ENCODE assay signal across 17 cellular contexts in the genomic region with DNA sequence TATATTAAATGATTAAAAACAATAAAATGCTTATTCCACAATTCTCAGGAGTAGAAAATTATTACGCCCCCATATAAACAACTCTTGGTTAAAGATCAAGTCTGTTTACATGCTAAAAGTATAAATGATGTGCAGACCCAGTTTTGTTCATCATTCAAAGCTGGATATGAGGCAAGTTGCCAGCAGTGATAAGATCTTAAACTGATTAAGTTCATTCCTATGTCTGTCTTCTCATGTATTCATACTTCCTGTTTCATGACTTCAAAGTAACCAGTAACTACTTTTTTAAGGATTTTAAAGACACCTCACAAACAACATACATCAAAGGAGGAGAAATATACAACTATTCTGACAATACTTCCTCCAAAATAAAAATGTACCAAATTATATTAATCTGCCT. TPM values are rescaled to one million over a fixed set of nuclear protein-coding genes. Genes with fewer than 3 reads are reported as not detected.
DNase-seq lines count a peak whose midpoint lies in the region; ATAC-seq and TF ChIP-seq lines count a peak whose summit lies in the region.
"Had no signal": no experiment of that assay in that cellular context is flagged by ENCODE, and none has a peak within 500 bp of the region (broad histone marks: within the 10 kb centered on the region; RNA-seq: fewer than 3 reads in every experiment).

No MANE protein-coding gene starts in this region.

- H3K27ac Mint-ChIP-seq in stimulated activated naive B cell treated with anti-CD40 and anti-IgM and Interleukin-4, amounts not matched to agents 10 μg/mL and 1 μg/mL and 100 μg/mL, for 72 hours, result no peak overlapping the region
- H3K27ac Mint-ChIP-seq in activated CD8-positive, alpha-beta memory T cell treated with anti-CD3 and anti-CD28 coated beads, Interleukin-2, amount 10 ng/mL, durations not matched to agents 7 days and 5 days, result no peak overlapping the region
- H3K27ac Mint-ChIP-seq: natural killer cell treated with Interleukin-12 subunit alpha and Interleukin-12 subunit beta and Interleukin-15 and Interleukin-18, amount 100 ng/mL, for 72 hours; stimulated activated naive CD8-positive, alpha-beta T cell treated with anti-CD3 and anti-CD28 coated beads, Interleukin-15, amount 100 ng/mL, for 72 hours had no signal

- no peak overlapping the region for H3K4me3 ChIP-seq in DND-41 (ENCODE audit: low read depth in 1 of 2, low read length in 2 of 2)
- H3K4me3 ChIP-seq in mesenchymal stem cell (ENCODE audit: insufficient read depth in 1 of 2, low read depth in 1 of 2, low read length in 2 of 2), result no peak overlapping the region
- H3K4me3 ChIP-seq: cardiac muscle cell, right lobe of liver had no signal

- H3K79me1 ChIP-seq in mesenchymal stem cell (replicated peaks; ENCODE audit: low read length, poor library complexity, severe bottlenecking), result peaks cover 5% of the 10 kb centered on the region

- no peaks in the 10 kb centered on the region for H4K20me1 ChIP-seq in DND-41 (ENCODE audit: insufficient read depth, low read length)

- H3K36me3 Mint-ChIP-seq in stimulated activated naive B cell treated with anti-CD40 and anti-IgM and Interleukin-4, amounts not matched to agents 10 μg/mL and 1 μg/mL and 100 μg/mL, for 72 hours, result no peaks in the 10 kb centered on the region
- no peaks in the 10 kb centered on the region for H3K36me3 Mint-ChIP-seq in activated CD8-positive, alpha-beta memory T cell treated with anti-CD3 and anti-CD28 coated beads, Interleukin-2, amount 10 ng/mL, durations not matched to agents 7 days and 5 days
- H3K36me3 Mint-ChIP-seq: natural killer cell treated with Interleukin-12 subunit alpha and Interleukin-12 subunit beta and Interleukin-15 and Interleukin-18, amount 100 ng/mL, for 72 hours had no signal

- H4K91ac ChIP-seq in mesenchymal stem cell (ENCODE audit: low read length), result no peak overlapping the region

- H3K36me3 ChIP-seq in DND-41 (ENCODE audit: insufficient read depth, low read length) (no peaks in the 10 kb centered on the region), KOPT-K1 (ENCODE audit: insufficient read depth, low read length) (no peaks in the 10 kb centered on the region), mesenchymal stem cell (ENCODE audit: control insufficient read depth in 1 of 2, insufficient read depth in 2 of 2, low read depth in 1 of 2, low read length in 2 of 2) (no peaks in the 10 kb centered on the region)
- H3K36me3 ChIP-seq: cardiac muscle cell, right lobe of liver had no signal

- H3K27ac ChIP-seq in DND-41 (ENCODE audit: low read length), result no peak overlapping the region; the same call in 1 of the 2 replicates
- H3K27ac ChIP-seq in KOPT-K1 (ENCODE audit: low read depth, low read length, poor library complexity, severe bottlenecking), result peak overlapping the region; percentile 61
- peak overlapping the region; percentile 25; the same call in 1 of the 2 replicates for H3K27ac ChIP-seq in VCaP
- no peak overlapping the region for H3K27ac ChIP-seq in mesenchymal stem cell (ENCODE audit: low read length, poor library complexity, severe bottlenecking)
- H3K27ac ChIP-seq in RWPE1, result no peak overlapping the region
- H3K27ac ChIP-seq: cardiac muscle cell, right lobe of liver had no signal

- H3K9ac ChIP-seq in DND-41 (ENCODE audit: low read depth, low read length) (no peak overlapping the region), mesenchymal stem cell (ENCODE audit: low read length) (no peak overlapping the region)

- no CpG with 5 or more reads among the region's 1 CpG for WGBS in mesenchymal stem cell

- H3K4me3 Mint-ChIP-seq in stimulated activated naive B cell treated with anti-CD40 and anti-IgM and Interleukin-4, amounts not matched to agents 10 μg/mL and 1 μg/mL and 100 μg/mL, for 72 hours, result no peak overlapping the region
- H3K4me3 Mint-ChIP-seq in activated CD8-positive, alpha-beta memory T cell treated with anti-CD3 and anti-CD28 coated beads, Interleukin-2, amount 10 ng/mL, durations not matched to agents 7 days and 5 days, result no peak overlapping the region
- H3K4me3 Mint-ChIP-seq: natural killer cell treated with Interleukin-12 subunit alpha and Interleukin-12 subunit beta and Interleukin-15 and Interleukin-18, amount 100 ng/mL, for 72 hours; stimulated activated naive CD8-positive, alpha-beta T cell treated with anti-CD3 and anti-CD28 coated beads, Interleukin-15, amount 100 ng/mL, for 72 hours had no signal

- POLR2A ChIA-PET in RWPE1 (lab: Yijun Ruan, JAX; ENCODE audit: low non-redundant PET), result no interaction called here

- no peaks in the 10 kb centered on the region for H3K79me2 ChIP-seq in DND-41 (ENCODE audit: insufficient read depth, low read length)

- no peak overlapping the region for H2AFZ ChIP-seq in DND-41 (ENCODE audit: low read depth, low read length)
- no peak overlapping the region for H2AFZ ChIP-seq in mesenchymal stem cell (ENCODE audit: low read depth, low read length)

- CTCF ChIA-PET in RWPE1 (lab: Yijun Ruan, JAX), result no interaction called here
- CTCF ChIA-PET in activated CD8-positive, alpha-beta memory T cell treated with anti-CD3 and anti-CD28 coated beads, Interleukin-2, amount 10 ng/mL, durations not matched to agents 7 days and 5 days (lab: Charles Lee), result no interaction called here

- ATAC-seq in DND-41 (ENCODE audit: insufficient read depth, low read depth), result peak; percentile 89
- ATAC-seq in stimulated activated naive B cell treated with anti-CD40 and anti-IgM and Interleukin-4, amounts not matched to agents 10 μg/mL and 1 μg/mL and 100 μg/mL, for 72 hours (replicated peaks), result no peak
- no peak for ATAC-seq in activated CD8-positive, alpha-beta memory T cell treated with anti-CD3 and anti-CD28 coated beads, Interleukin-2, amount 10 ng/mL, durations not matched to agents 7 days and 5 days
- ATAC-seq: left ventricle myocardium superior; natural killer cell treated with Interleukin-12 subunit alpha and Interleukin-12 subunit beta and Interleukin-15 and Interleukin-18, amount 100 ng/mL, for 72 hours; right lobe of liver; stimulated activated naive CD8-positive, alpha-beta T cell treated with anti-CD3 and anti-CD28 coated beads, Interleukin-15, amount 100 ng/mL, for 72 hours had no signal

- no peak overlapping the region for H2BK12ac ChIP-seq in mesenchymal stem cell (ENCODE audit: low read length in 2 of 2)

- H3K27me3 ChIP-seq in DND-41 (ENCODE audit: insufficient read depth, low read length, poor library complexity) (peaks cover 3% of the 10 kb centered on the region), mesenchymal stem cell (ENCODE audit: control insufficient read depth in 1 of 2, insufficient read depth in 1 of 2, low read length in 2 of 2) (no peaks in the 10 kb centered on the region)
- H3K27me3 ChIP-seq: cardiac muscle cell, right lobe of liver had no signal

- TF ChIP-seq CTCF in DND-41 (IDR thresholded peaks at IDR 0.05; ENCODE audit: borderline replicate concordance, extremely low read depth, low read length, poor library complexity, severe bottlenecking) (no peak), VCaP (conservative IDR thresholded peaks at IDR 0.05) (no peak), RWPE1 (conservative IDR thresholded peaks at IDR 0.05; ENCODE audit: low read depth) (no peak)

- no peak overlapping the region for H2BK15ac ChIP-seq in mesenchymal stem cell (ENCODE audit: low read depth, poor library complexity, severe bottlenecking)

- no peak overlapping the region for H2BK5ac ChIP-seq in mesenchymal stem cell (ENCODE audit: low read depth, low read length, poor library complexity, severe bottlenecking)

- H4K8ac ChIP-seq in mesenchymal stem cell (ENCODE audit: low read length), result no peak overlapping the region

- H3K27me3 Mint-ChIP-seq in stimulated activated naive B cell treated with anti-CD40 and anti-IgM and Interleukin-4, amounts not matched to agents 10 μg/mL and 1 μg/mL and 100 μg/mL, for 72 hours, result no peaks in the 10 kb centered on the region
- no peaks in the 10 kb centered on the region for H3K27me3 Mint-ChIP-seq in activated CD8-positive, alpha-beta memory T cell treated with anti-CD3 and anti-CD28 coated beads, Interleukin-2, amount 10 ng/mL, durations not matched to agents 7 days and 5 days
- H3K27me3 Mint-ChIP-seq: stimulated activated naive CD8-positive, alpha-beta T cell treated with anti-CD3 and anti-CD28 coated beads, Interleukin-15, amount 100 ng/mL, for 72 hours had no signal

- H2BK120ac ChIP-seq in mesenchymal stem cell (ENCODE audit: low read depth, low read length), result no peak overlapping the region

- peaks cover 13 to 14% of the 10 kb centered on the region in 2 donors for H3K4me1 Mint-ChIP-seq in stimulated activated naive B cell treated with anti-CD40 and anti-IgM and Interleukin-4, amounts not matched to agents 10 μg/mL and 1 μg/mL and 100 μg/mL, for 72 hours
- H3K4me1 Mint-ChIP-seq in activated CD8-positive, alpha-beta memory T cell treated with anti-CD3 and anti-CD28 coated beads, Interleukin-2, amount 10 ng/mL, durations not matched to agents 7 days and 5 days, result peaks cover 4% of the 10 kb centered on the region

- H3K4me2 ChIP-seq in DND-41 (ENCODE audit: insufficient read depth, low read length), result peak overlapping the region; percentile 41; the same call in 1 of the 2 replicates
- H3K4me2 ChIP-seq in mesenchymal stem cell (ENCODE audit: low read length, poor library complexity, severe bottlenecking), result no peak overlapping the region

- no peaks in the 10 kb centered on the region for H3K9me3 ChIP-seq in DND-41 (ENCODE audit: insufficient read depth, low read length, severe bottlenecking)
- H3K9me3 ChIP-seq in KOPT-K1 (ENCODE audit: insufficient read depth, low read length, poor library complexity, severe bottlenecking), result no peaks in the 10 kb centered on the region
- H3K9me3 ChIP-seq in mesenchymal stem cell (ENCODE audit: control insufficient read depth, low read length), result no peaks in the 10 kb centered on the region
- H3K9me3 ChIP-seq: right lobe of liver had no signal

- H3K18ac ChIP-seq in mesenchymal stem cell (ENCODE audit: low read depth in 1 of 2, low read length in 2 of 2), result no peak overlapping the region

- peaks cover 27% of the 10 kb centered on the region for H3K4me1 ChIP-seq in DND-41 (ENCODE audit: insufficient read depth, low read length)
- no peaks in the 10 kb centered on the region for H3K4me1 ChIP-seq in mesenchymal stem cell (ENCODE audit: control insufficient read depth, insufficient read depth, low read depth, low read length)
- H3K4me1 ChIP-seq: right lobe of liver had no signal

- H3K4ac ChIP-seq in mesenchymal stem cell (ENCODE audit: low read depth in 1 of 2, low read length in 2 of 2), result no peak overlapping the region

- DNase-seq in DND-41 (peak; percentile 26), mesenchymal stem cell (peak; percentile 40), RWPE1 (ENCODE audit: low spot score) (no peak), DMS79 (lab: John Stamatoyannopoulos, UW) (no peak)
- DNase-seq in stimulated activated naive B cell treated with anti-CD40 and anti-IgM and Interleukin-4, amounts not matched to agents 10 μg/mL and 1 μg/mL and 100 μg/mL, for 72 hours, result no peak
- no peak for DNase-seq in activated CD8-positive, alpha-beta memory T cell treated with anti-CD3 and anti-CD28 coated beads, Interleukin-2, amount 10 ng/mL, durations not matched to agents 7 days and 5 days
- DNase-seq: activated gamma-delta T cell treated with Interleukin-2 at 50 U/mL for 16 hours; left ventricle myocardium superior; NCI-H1105 treated with DMSO at 0.1 percent for 48 hours; OCI-M1; right lobe of liver; stimulated activated naive CD8-positive, alpha-beta T cell treated with anti-CD3 and anti-CD28 coated beads, Interleukin-15, amount 100 ng/mL, for 72 hours; T-helper 1 cell had no signal

- H2AK5ac ChIP-seq in mesenchymal stem cell (ENCODE audit: low read length, severe bottlenecking), result no peak overlapping the region

- peaks cover 0 to 2% of the 10 kb centered on the region in 2 donors for H3K9me3 Mint-ChIP-seq in stimulated activated naive B cell treated with anti-CD40 and anti-IgM and Interleukin-4, amounts not matched to agents 10 μg/mL and 1 μg/mL and 100 μg/mL, for 72 hours
- H3K9me3 Mint-ChIP-seq in activated CD8-positive, alpha-beta memory T cell treated with anti-CD3 and anti-CD28 coated beads, Interleukin-2, amount 10 ng/mL, durations not matched to agents 7 days and 5 days (ENCODE audit: low read depth), result no peaks in the 10 kb centered on the region
- H3K9me3 Mint-ChIP-seq: natural killer cell treated with Interleukin-12 subunit alpha and Interleukin-12 subunit beta and Interleukin-15 and Interleukin-18, amount 100 ng/mL, for 72 hours; stimulated activated naive CD8-positive, alpha-beta T cell treated with anti-CD3 and anti-CD28 coated beads, Interleukin-15, amount 100 ng/mL, for 72 hours had no signal

- no peak overlapping the region for H3K23ac ChIP-seq in mesenchymal stem cell (ENCODE audit: low read length in 2 of 2)

- no peak overlapping the region for H3K14ac ChIP-seq in mesenchymal stem cell (ENCODE audit: low read length in 2 of 2)

RNA-seq across cellular contexts. Expression of a gene that starts 55.0 kb away (rescaled TPM):
- 2.9 TPM for polyA plus RNA-seq in mesenchymal stem cell (2013, experiment 1 of 2)
- 2.7 TPM for polyA plus RNA-seq in mesenchymal stem cell (2013, experiment 2 of 2)
- 1 to 10 TPM; 1.0 to 1.3 TPM for total RNA-seq in activated CD8-positive, alpha-beta memory T cell treated with anti-CD3 and anti-CD28 coated beads, Interleukin-2, amount 10 ng/mL, durations not matched to agents 7 days and 5 days

Comparison
In these comparisons a context has a peak if more than half of its experiments do, and no peak if none do; other contexts are left out.
1. DNase-seq: peak in DND-41 (single experiment) and mesenchymal stem cell (single experiment); none in stimulated activated naive B cell treated with anti-CD40 and anti-IgM and Interleukin-4, amounts not matched to agents 10 μg/mL and 1 μg/mL and 100 μg/mL, for 72 hours (single experiment), RWPE1 (single experiment), DMS79 (single experiment) and activated CD8-positive, alpha-beta memory T cell treated with anti-CD3 and anti-CD28 coated beads, Interleukin-2, amount 10 ng/mL, durations not matched to agents 7 days and 5 days (single experiment).
2. H3K27ac ChIP-seq: peak in KOPT-K1 (single experiment) and VCaP (single experiment); none in DND-41 (single experiment), mesenchymal stem cell (single experiment) and RWPE1 (single experiment).